Comparison of ENCODE assay signal across 1 cellular context in the genomic region with DNA sequence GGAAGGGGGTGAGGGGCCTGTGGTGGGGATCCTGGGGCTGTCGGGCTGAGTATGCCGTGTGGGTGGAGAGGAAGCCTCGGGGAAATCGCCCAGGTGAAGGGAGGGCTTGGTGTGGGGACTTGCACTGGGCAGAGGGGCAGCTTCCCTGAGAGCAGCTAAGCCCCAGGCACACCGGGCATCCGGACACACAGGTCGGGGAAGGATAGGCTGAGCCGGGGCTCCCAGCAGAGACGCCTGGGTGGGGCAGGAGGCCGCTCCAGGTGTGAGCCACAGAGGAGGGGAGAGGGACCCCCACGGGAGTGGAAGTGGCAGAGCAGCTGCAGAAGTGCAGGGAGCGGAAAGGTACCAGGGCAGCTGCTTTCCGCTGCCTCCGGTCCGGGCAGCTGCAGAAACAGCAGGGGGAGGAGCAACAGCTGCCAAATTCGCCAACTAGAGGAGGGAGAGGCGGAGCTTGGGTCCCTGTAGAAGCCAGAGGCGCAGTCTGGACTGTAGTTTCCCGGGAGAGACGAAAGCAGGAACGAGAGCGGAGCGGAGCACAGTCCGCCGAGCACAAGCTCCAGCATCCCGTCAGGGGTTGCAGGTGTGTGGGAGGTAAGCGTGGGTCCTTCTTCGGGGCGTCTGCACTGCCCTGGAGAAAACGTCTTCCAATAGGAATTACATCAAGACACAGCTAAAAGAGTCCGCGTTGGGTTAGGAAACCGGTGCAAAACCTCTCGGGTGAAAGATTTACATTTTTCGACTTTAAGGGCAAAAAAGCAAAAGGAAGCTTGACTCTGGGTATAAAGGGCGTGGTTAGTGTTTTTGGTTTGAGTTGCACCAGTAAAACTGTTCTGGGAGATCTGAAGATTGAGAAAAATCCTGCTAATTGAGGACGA.
TF ChIP-seq lines count a peak whose summit lies in the region.

SERPINI1 (plus strand) TSS at position 489 of the 875 bp plus-strand sequence. CDS start 53,408 bp downstream, outside the sequence.

TF ChIP-seq in WTC11, 78 proteins besides CTCF, POLR2A, EP300 and RAD21 (continued from another document and continues in another):
- TF ChIP-seq, protein P1, sequence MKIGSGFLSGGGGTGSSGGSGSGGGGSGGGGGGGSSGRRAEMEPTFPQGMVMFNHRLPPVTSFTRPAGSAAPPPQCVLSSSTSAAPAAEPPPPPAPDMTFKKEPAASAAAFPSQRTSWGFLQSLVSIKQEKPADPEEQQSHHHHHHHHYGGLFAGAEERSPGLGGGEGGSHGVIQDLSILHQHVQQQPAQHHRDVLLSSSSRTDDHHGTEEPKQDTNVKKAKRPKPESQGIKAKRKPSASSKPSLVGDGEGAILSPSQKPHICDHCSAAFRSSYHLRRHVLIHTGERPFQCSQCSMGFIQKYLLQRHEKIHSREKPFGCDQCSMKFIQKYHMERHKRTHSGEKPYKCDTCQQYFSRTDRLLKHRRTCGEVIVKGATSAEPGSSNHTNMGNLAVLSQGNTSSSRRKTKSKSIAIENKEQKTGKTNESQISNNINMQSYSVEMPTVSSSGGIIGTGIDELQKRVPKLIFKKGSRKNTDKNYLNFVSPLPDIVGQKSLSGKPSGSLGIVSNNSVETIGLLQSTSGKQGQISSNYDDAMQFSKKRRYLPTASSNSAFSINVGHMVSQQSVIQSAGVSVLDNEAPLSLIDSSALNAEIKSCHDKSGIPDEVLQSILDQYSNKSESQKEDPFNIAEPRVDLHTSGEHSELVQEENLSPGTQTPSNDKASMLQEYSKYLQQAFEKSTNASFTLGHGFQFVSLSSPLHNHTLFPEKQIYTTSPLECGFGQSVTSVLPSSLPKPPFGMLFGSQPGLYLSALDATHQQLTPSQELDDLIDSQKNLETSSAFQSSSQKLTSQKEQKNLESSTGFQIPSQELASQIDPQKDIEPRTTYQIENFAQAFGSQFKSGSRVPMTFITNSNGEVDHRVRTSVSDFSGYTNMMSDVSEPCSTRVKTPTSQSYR (CRISPR knock-in tag; IDR thresholded peaks at IDR 0.05), result no peak
- TF ChIP-seq, protein P2, sequence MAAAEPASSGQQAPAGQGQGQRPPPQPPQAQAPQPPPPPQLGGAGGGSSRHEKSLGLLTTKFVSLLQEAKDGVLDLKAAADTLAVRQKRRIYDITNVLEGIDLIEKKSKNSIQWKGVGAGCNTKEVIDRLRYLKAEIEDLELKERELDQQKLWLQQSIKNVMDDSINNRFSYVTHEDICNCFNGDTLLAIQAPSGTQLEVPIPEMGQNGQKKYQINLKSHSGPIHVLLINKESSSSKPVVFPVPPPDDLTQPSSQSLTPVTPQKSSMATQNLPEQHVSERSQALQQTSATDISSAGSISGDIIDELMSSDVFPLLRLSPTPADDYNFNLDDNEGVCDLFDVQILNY (CRISPR knock-in tag; IDR thresholded peaks at IDR 0.05), result no peak; the same call in 1 of the 2 replicates
- TF ChIP-seq TP53 (CRISPR knock-in tag; IDR thresholded peaks at IDR 0.05) (no peak), NR1H2 (CRISPR knock-in tag; IDR thresholded peaks at IDR 0.05) (no peak), HMGXB4 (CRISPR knock-in tag; IDR thresholded peaks at IDR 0.05) (no peak), FOXJ3 (CRISPR knock-in tag; IDR thresholded peaks at IDR 0.05; ENCODE audit: borderline replicate concordance) (no peak), ELF4 (CRISPR knock-in tag; IDR thresholded peaks at IDR 0.05; ENCODE audit: low read depth) (no peak), FOXP1 (CRISPR knock-in tag; IDR thresholded peaks at IDR 0.05; ENCODE audit: borderline replicate concordance) (peak; percentile 88; the same call in 1 of the 2 replicates), NFE2L1 (CRISPR knock-in tag; IDR thresholded peaks at IDR 0.05) (0 out of 2 replicates have a peak, but pooled peaks have one; percentile 56), CBFB (CRISPR knock-in tag; IDR thresholded peaks at IDR 0.05; ENCODE audit: low read depth) (no peak), ZNF263 (CRISPR knock-in tag; IDR thresholded peaks at IDR 0.05; ENCODE audit: low read depth) (no peak), FOXK1 (CRISPR knock-in tag; IDR thresholded peaks at IDR 0.05) (peak; percentile 61; the same call in 1 of the 2 replicates), SOX15 (CRISPR knock-in tag; IDR thresholded peaks at IDR 0.05) (no peak), ESRRA (CRISPR knock-in tag; IDR thresholded peaks at IDR 0.05; ENCODE audit: borderline replicate concordance) (no peak), ATF3 (CRISPR knock-in tag; conservative IDR thresholded peaks at IDR 0.05) (no peak), GTF2I (CRISPR knock-in tag; conservative IDR thresholded peaks at IDR 0.05) (no peak), ZNF425 (CRISPR knock-in tag; conservative IDR thresholded peaks at IDR 0.05) (no peak), ERG (CRISPR knock-in tag; IDR thresholded peaks at IDR 0.05) (no peak), ZNF317 (CRISPR knock-in tag; IDR thresholded peaks at IDR 0.05; ENCODE audit: borderline replicate concordance, low read depth) (no peak), ETV6 (CRISPR knock-in tag; IDR thresholded peaks at IDR 0.05) (peak; percentile 71)
- TF ChIP-seq, protein P3, sequence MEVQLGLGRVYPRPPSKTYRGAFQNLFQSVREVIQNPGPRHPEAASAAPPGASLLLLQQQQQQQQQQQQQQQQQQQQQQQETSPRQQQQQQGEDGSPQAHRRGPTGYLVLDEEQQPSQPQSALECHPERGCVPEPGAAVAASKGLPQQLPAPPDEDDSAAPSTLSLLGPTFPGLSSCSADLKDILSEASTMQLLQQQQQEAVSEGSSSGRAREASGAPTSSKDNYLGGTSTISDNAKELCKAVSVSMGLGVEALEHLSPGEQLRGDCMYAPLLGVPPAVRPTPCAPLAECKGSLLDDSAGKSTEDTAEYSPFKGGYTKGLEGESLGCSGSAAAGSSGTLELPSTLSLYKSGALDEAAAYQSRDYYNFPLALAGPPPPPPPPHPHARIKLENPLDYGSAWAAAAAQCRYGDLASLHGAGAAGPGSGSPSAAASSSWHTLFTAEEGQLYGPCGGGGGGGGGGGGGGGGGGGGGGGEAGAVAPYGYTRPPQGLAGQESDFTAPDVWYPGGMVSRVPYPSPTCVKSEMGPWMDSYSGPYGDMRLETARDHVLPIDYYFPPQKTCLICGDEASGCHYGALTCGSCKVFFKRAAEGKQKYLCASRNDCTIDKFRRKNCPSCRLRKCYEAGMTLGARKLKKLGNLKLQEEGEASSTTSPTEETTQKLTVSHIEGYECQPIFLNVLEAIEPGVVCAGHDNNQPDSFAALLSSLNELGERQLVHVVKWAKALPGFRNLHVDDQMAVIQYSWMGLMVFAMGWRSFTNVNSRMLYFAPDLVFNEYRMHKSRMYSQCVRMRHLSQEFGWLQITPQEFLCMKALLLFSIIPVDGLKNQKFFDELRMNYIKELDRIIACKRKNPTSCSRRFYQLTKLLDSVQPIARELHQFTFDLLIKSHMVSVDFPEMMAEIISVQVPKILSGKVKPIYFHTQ (CRISPR knock-in tag; IDR thresholded peaks at IDR 0.05), result no peak
- TF ChIP-seq, protein P4, sequence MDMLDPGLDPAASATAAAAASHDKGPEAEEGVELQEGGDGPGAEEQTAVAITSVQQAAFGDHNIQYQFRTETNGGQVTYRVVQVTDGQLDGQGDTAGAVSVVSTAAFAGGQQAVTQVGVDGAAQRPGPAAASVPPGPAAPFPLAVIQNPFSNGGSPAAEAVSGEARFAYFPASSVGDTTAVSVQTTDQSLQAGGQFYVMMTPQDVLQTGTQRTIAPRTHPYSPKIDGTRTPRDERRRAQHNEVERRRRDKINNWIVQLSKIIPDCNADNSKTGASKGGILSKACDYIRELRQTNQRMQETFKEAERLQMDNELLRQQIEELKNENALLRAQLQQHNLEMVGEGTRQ (CRISPR knock-in tag; IDR thresholded peaks at IDR 0.05), result no peak
- TF ChIP-seq, protein P5, sequence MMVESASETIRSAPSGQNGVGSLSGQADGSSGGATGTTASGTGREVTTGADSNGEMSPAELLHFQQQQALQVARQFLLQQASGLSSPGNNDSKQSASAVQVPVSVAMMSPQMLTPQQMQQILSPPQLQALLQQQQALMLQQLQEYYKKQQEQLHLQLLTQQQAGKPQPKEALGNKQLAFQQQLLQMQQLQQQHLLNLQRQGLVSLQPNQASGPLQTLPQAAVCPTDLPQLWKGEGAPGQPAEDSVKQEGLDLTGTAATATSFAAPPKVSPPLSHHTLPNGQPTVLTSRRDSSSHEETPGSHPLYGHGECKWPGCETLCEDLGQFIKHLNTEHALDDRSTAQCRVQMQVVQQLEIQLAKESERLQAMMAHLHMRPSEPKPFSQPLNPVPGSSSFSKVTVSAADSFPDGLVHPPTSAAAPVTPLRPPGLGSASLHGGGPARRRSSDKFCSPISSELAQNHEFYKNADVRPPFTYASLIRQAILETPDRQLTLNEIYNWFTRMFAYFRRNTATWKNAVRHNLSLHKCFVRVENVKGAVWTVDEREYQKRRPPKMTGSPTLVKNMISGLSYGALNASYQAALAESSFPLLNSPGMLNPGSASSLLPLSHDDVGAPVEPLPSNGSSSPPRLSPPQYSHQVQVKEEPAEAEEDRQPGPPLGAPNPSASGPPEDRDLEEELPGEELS (CRISPR knock-in tag; IDR thresholded peaks at IDR 0.05), result peak; percentile 24; the same call in 1 of the 2 replicates
- TF ChIP-seq, protein P6, sequence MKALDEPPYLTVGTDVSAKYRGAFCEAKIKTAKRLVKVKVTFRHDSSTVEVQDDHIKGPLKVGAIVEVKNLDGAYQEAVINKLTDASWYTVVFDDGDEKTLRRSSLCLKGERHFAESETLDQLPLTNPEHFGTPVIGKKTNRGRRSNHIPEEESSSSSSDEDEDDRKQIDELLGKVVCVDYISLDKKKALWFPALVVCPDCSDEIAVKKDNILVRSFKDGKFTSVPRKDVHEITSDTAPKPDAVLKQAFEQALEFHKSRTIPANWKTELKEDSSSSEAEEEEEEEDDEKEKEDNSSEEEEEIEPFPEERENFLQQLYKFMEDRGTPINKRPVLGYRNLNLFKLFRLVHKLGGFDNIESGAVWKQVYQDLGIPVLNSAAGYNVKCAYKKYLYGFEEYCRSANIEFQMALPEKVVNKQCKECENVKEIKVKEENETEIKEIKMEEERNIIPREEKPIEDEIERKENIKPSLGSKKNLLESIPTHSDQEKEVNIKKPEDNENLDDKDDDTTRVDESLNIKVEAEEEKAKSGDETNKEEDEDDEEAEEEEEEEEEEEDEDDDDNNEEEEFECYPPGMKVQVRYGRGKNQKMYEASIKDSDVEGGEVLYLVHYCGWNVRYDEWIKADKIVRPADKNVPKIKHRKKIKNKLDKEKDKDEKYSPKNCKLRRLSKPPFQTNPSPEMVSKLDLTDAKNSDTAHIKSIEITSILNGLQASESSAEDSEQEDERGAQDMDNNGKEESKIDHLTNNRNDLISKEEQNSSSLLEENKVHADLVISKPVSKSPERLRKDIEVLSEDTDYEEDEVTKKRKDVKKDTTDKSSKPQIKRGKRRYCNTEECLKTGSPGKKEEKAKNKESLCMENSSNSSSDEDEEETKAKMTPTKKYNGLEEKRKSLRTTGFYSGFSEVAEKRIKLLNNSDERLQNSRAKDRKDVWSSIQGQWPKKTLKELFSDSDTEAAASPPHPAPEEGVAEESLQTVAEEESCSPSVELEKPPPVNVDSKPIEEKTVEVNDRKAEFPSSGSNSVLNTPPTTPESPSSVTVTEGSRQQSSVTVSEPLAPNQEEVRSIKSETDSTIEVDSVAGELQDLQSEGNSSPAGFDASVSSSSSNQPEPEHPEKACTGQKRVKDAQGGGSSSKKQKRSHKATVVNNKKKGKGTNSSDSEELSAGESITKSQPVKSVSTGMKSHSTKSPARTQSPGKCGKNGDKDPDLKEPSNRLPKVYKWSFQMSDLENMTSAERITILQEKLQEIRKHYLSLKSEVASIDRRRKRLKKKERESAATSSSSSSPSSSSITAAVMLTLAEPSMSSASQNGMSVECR (CRISPR knock-in tag; IDR thresholded peaks at IDR 0.05; ENCODE audit: borderline replicate concordance), result peak; percentile 30; the same call in 1 of the 2 replicates
